In the genomic region with DNA sequence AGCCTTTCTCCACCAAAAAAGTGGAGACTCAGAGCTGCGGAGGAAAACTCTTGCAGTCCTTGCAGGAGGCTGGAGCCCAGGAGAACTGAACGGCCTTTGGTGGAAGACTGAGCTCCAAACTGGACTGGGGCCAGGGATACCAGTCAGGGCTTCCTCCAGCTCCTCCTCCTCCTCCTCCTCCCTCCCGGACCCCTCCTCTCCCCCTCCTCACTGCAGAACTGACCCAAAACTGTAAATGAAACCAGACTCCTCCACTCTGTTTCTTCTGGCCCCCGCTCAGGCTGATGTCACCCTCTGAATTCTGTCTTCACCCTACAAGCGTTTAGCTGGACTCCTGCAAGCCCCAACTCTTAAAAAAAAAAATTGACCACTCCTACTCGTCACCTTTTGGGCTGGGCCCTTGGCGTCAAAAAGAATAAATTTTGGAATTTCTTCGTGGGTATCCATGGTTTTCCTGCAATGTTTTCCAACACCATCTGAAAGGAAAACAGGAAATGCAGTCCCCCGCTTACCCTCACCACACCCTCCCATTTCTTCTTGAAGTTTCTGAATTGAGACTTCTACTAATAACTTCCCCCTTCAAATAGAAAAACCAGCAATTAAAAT, we compare ENCODE assay signal across 10 cellular contexts. TPM values are rescaled to one million over a fixed set of nuclear protein-coding genes. Genes with fewer than 3 reads are reported as not detected.
DNase-seq lines count a peak whose midpoint lies in the region; ATAC-seq lines count a peak whose summit lies in the region.
"Had no signal": no experiment of that assay in that cellular context is flagged by ENCODE, and none has a peak within 500 bp of the region (broad histone marks: within the 10 kb centered on the region; RNA-seq: fewer than 3 reads in every experiment).

A gene with protein sequence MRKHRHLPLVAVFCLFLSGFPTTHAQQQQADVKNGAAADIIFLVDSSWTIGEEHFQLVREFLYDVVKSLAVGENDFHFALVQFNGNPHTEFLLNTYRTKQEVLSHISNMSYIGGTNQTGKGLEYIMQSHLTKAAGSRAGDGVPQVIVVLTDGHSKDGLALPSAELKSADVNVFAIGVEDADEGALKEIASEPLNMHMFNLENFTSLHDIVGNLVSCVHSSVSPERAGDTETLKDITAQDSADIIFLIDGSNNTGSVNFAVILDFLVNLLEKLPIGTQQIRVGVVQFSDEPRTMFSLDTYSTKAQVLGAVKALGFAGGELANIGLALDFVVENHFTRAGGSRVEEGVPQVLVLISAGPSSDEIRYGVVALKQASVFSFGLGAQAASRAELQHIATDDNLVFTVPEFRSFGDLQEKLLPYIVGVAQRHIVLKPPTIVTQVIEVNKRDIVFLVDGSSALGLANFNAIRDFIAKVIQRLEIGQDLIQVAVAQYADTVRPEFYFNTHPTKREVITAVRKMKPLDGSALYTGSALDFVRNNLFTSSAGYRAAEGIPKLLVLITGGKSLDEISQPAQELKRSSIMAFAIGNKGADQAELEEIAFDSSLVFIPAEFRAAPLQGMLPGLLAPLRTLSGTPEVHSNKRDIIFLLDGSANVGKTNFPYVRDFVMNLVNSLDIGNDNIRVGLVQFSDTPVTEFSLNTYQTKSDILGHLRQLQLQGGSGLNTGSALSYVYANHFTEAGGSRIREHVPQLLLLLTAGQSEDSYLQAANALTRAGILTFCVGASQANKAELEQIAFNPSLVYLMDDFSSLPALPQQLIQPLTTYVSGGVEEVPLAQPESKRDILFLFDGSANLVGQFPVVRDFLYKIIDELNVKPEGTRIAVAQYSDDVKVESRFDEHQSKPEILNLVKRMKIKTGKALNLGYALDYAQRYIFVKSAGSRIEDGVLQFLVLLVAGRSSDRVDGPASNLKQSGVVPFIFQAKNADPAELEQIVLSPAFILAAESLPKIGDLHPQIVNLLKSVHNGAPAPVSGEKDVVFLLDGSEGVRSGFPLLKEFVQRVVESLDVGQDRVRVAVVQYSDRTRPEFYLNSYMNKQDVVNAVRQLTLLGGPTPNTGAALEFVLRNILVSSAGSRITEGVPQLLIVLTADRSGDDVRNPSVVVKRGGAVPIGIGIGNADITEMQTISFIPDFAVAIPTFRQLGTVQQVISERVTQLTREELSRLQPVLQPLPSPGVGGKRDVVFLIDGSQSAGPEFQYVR (N-terminal part only) (minus strand): TSS at position 109 of the 606 bp plus-strand sequence. CDS start 17,347 bp downstream, outside the sequence.

- no peak within 1 kb of the TSS for H3K27ac Mint-ChIP-seq in activated T-helper 1 cell treated with anti-CD3 and anti-CD28 coated beads, Interleukin-12 subunit alpha, Interleukin-12 subunit beta, Interleukin-2, Interleukin-4 antibody, amounts not matched to agents 30 ng/mL and 10 ng/mL and 1 ng/mL, durations not matched to agents 14 hours and 24 hours and 36 hours
- H3K27ac Mint-ChIP-seq in activated T-helper 2 cell treated with anti-CD3 and anti-CD28 coated beads, Interferon-gamma antibody, Interleukin-2, Interleukin-4, amounts not matched to agents 10 μg/mL and 5 μg/mL and 100 μg/mL, durations not matched to agents 14 hours and 24 hours and 36 hours = no peak within 1 kb of the TSS
- no peak within 1 kb of the TSS for H3K27ac Mint-ChIP-seq in T-cell

- ATAC-seq in Right ventricle myocardium inferior = peak; percentile 80
- no peak for ATAC-seq in GM21381 (IDR thresholded peaks at IDR 0.05; ENCODE audit: unreplicated experiment)
- no peak for ATAC-seq in T-cell (replicated peaks in 1 of 4)
- no peak for ATAC-seq in HG03045 (IDR thresholded peaks at IDR 0.05; ENCODE audit: unreplicated experiment)

- POLR2A ChIA-PET in T-cell (lab: Charles Lee) = no interaction called here

- H3K36me3 Mint-ChIP-seq in activated T-helper 1 cell treated with anti-CD3 and anti-CD28 coated beads, Interleukin-12 subunit alpha, Interleukin-12 subunit beta, Interleukin-2, Interleukin-4 antibody, amounts not matched to agents 30 ng/mL and 10 ng/mL and 1 ng/mL, durations not matched to agents 14 hours and 24 hours and 36 hours (ENCODE audit: low read depth) = no peaks in the 10 kb centered on the region
- H3K36me3 Mint-ChIP-seq in activated T-helper 2 cell treated with anti-CD3 and anti-CD28 coated beads, Interferon-gamma antibody, Interleukin-2, Interleukin-4, amounts not matched to agents 10 μg/mL and 5 μg/mL and 100 μg/mL, durations not matched to agents 14 hours and 24 hours and 36 hours (ENCODE audit: low read depth) = no peaks in the 10 kb centered on the region
- no peaks in the 10 kb centered on the region for H3K36me3 Mint-ChIP-seq in T-cell

- no peaks in the 10 kb centered on the region for H3K9me3 Mint-ChIP-seq in activated T-helper 1 cell treated with anti-CD3 and anti-CD28 coated beads, Interleukin-12 subunit alpha, Interleukin-12 subunit beta, Interleukin-2, Interleukin-4 antibody, amounts not matched to agents 30 ng/mL and 10 ng/mL and 1 ng/mL, durations not matched to agents 14 hours and 24 hours and 36 hours
- no peaks in the 10 kb centered on the region for H3K9me3 Mint-ChIP-seq in activated T-helper 2 cell treated with anti-CD3 and anti-CD28 coated beads, Interferon-gamma antibody, Interleukin-2, Interleukin-4, amounts not matched to agents 10 μg/mL and 5 μg/mL and 100 μg/mL, durations not matched to agents 14 hours and 24 hours and 36 hours
- H3K9me3 Mint-ChIP-seq in T-cell = no peaks in the 10 kb centered on the region

- CTCF ChIA-PET in T-cell (lab: Charles Lee) = interaction anchor here in 1 of 2 donors (0.5 kb wide), 1 partner anchor 222 kb away, joined by 3 read pairs; no protein-coding TSS in a partner anchor

- H3K4me1 Mint-ChIP-seq in activated T-helper 1 cell treated with anti-CD3 and anti-CD28 coated beads, Interleukin-12 subunit alpha, Interleukin-12 subunit beta, Interleukin-2, Interleukin-4 antibody, amounts not matched to agents 30 ng/mL and 10 ng/mL and 1 ng/mL, durations not matched to agents 14 hours and 24 hours and 36 hours (ENCODE audit: low read depth) = no peaks in the 10 kb centered on the region
- H3K4me1 Mint-ChIP-seq in activated T-helper 2 cell treated with anti-CD3 and anti-CD28 coated beads, Interferon-gamma antibody, Interleukin-2, Interleukin-4, amounts not matched to agents 10 μg/mL and 5 μg/mL and 100 μg/mL, durations not matched to agents 14 hours and 24 hours and 36 hours (ENCODE audit: low read depth) = peaks cover 2% of the 10 kb centered on the region
- no peaks in the 10 kb centered on the region for H3K4me1 Mint-ChIP-seq in T-cell

- intact Hi-C loops in activated T-helper 1 cell treated with anti-CD3 and anti-CD28 coated beads, Interleukin-12 subunit alpha, Interleukin-12 subunit beta, Interleukin-2, Interleukin-4 antibody, amounts not matched to agents 30 ng/mL and 10 ng/mL and 1 ng/mL, durations not matched to agents 14 hours and 24 hours and 36 hours (cut with micrococcal nuclease) = no loop called here
- intact Hi-C loops in Right ventricle myocardium inferior (cut with DNase I) = loop anchor here (5.0 kb wide), 2 partner anchors 257 to 292 kb away; no protein-coding TSS in a partner anchor
- intact Hi-C loops in posterior vena cava (cut with DNase I) = loop anchor here (5.0 to 10.0 kb wide), 2 partner anchors 38 to 61 kb away; no protein-coding TSS in a partner anchor
- intact Hi-C loops in activated T-helper 2 cell treated with anti-CD3 and anti-CD28 coated beads, Interferon-gamma antibody, Interleukin-2, Interleukin-4, amounts not matched to agents 10 μg/mL and 5 μg/mL and 100 μg/mL, durations not matched to agents 14 hours and 24 hours and 36 hours (cut with micrococcal nuclease) = no loop called here

- DNase-seq in AG08396 (ENCODE audit: low spot score) (peak; percentile 64), Right ventricle myocardium inferior (ENCODE audit: missing footprints) (peak; percentile 78), posterior vena cava (ENCODE audit: low spot score) (peak; percentile 90), T-cell (no peak)
- DNase-seq in activated T-helper 1 cell treated with anti-CD3 and anti-CD28 coated beads, Interleukin-12 subunit alpha, Interleukin-12 subunit beta, Interleukin-2, Interleukin-4 antibody, amounts not matched to agents 30 ng/mL and 10 ng/mL and 1 ng/mL, durations not matched to agents 14 hours and 24 hours and 36 hours (ENCODE audit: low spot score) = no peak
- DNase-seq in activated T-helper 2 cell treated with anti-CD3 and anti-CD28 coated beads, Interferon-gamma antibody, Interleukin-2, Interleukin-4, amounts not matched to agents 10 μg/mL and 5 μg/mL and 100 μg/mL, durations not matched to agents 14 hours and 24 hours and 36 hours (ENCODE audit: low spot score) = no peak
- DNase-seq: midbrain, NCI-H2029 had no signal

- no peak within 1 kb of the TSS for H3K4me3 Mint-ChIP-seq in activated T-helper 1 cell treated with anti-CD3 and anti-CD28 coated beads, Interleukin-12 subunit alpha, Interleukin-12 subunit beta, Interleukin-2, Interleukin-4 antibody, amounts not matched to agents 30 ng/mL and 10 ng/mL and 1 ng/mL, durations not matched to agents 14 hours and 24 hours and 36 hours
- no peak within 1 kb of the TSS for H3K4me3 Mint-ChIP-seq in activated T-helper 2 cell treated with anti-CD3 and anti-CD28 coated beads, Interferon-gamma antibody, Interleukin-2, Interleukin-4, amounts not matched to agents 10 μg/mL and 5 μg/mL and 100 μg/mL, durations not matched to agents 14 hours and 24 hours and 36 hours (ENCODE audit: low read depth)
- H3K4me3 Mint-ChIP-seq in T-cell = no peak within 1 kb of the TSS

- peaks cover 20% of the 10 kb centered on the region for H3K27me3 Mint-ChIP-seq in activated T-helper 1 cell treated with anti-CD3 and anti-CD28 coated beads, Interleukin-12 subunit alpha, Interleukin-12 subunit beta, Interleukin-2, Interleukin-4 antibody, amounts not matched to agents 30 ng/mL and 10 ng/mL and 1 ng/mL, durations not matched to agents 14 hours and 24 hours and 36 hours (ENCODE audit: insufficient read depth)
- no peaks in the 10 kb centered on the region for H3K27me3 Mint-ChIP-seq in activated T-helper 2 cell treated with anti-CD3 and anti-CD28 coated beads, Interferon-gamma antibody, Interleukin-2, Interleukin-4, amounts not matched to agents 10 μg/mL and 5 μg/mL and 100 μg/mL, durations not matched to agents 14 hours and 24 hours and 36 hours (ENCODE audit: low read depth)
- no peaks in the 10 kb centered on the region for H3K27me3 Mint-ChIP-seq in T-cell

RNA-seq across cellular contexts. Expression of the gene that starts here (rescaled TPM):
- total RNA-seq in activated T-helper 1 cell treated with anti-CD3 and anti-CD28 coated beads, Interleukin-12 subunit alpha, Interleukin-12 subunit beta, Interleukin-2, Interleukin-4 antibody, amounts not matched to agents 30 ng/mL and 10 ng/mL and 1 ng/mL, durations not matched to agents 14 hours and 24 hours and 36 hours = 13.1 and 15.5 TPM in 2 replicates
- total RNA-seq in Right ventricle myocardium inferior (84.5 TPM), posterior vena cava (100 to 1,000 TPM; 485 to 835 TPM), T-cell (1 to 10 TPM; 1.5 to 2.9 (median 2.5) TPM)
- total RNA-seq in activated T-helper 2 cell treated with anti-CD3 and anti-CD28 coated beads, Interferon-gamma antibody, Interleukin-2, Interleukin-4, amounts not matched to agents 10 μg/mL and 5 μg/mL and 100 μg/mL, durations not matched to agents 14 hours and 24 hours and 36 hours = 7.9 and 9.2 TPM in 2 replicates

Comparison
In these comparisons a context has a peak if more than half of its experiments do, and no peak if none do; other contexts are left out.
1. DNase-seq: peak in AG08396 (single experiment), Right ventricle myocardium inferior (single experiment) and posterior vena cava (single experiment); none in activated T-helper 1 cell treated with anti-CD3 and anti-CD28 coated beads, Interleukin-12 subunit alpha, Interleukin-12 subunit beta, Interleukin-2, Interleukin-4 antibody, amounts not matched to agents 30 ng/mL and 10 ng/mL and 1 ng/mL, durations not matched to agents 14 hours and 24 hours and 36 hours (single experiment), activated T-helper 2 cell treated with anti-CD3 and anti-CD28 coated beads, Interferon-gamma antibody, Interleukin-2, Interleukin-4, amounts not matched to agents 10 μg/mL and 5 μg/mL and 100 μg/mL, durations not matched to agents 14 hours and 24 hours and 36 hours (single experiment) and T-cell (0 of 34).
2. intact Hi-C loops: an anchor here in Right ventricle myocardium inferior (5.0 kb wide) and posterior vena cava (5.0 to 10.0 kb wide); none called in activated T-helper 1 cell treated with anti-CD3 and anti-CD28 coated beads, Interleukin-12 subunit alpha, Interleukin-12 subunit beta, Interleukin-2, Interleukin-4 antibody, amounts not matched to agents 30 ng/mL and 10 ng/mL and 1 ng/mL, durations not matched to agents 14 hours and 24 hours and 36 hours and activated T-helper 2 cell treated with anti-CD3 and anti-CD28 coated beads, Interferon-gamma antibody, Interleukin-2, Interleukin-4, amounts not matched to agents 10 μg/mL and 5 μg/mL and 100 μg/mL, durations not matched to agents 14 hours and 24 hours and 36 hours.